Comparison of ENCODE assay signal across 1 cellular context in the genomic region with DNA sequence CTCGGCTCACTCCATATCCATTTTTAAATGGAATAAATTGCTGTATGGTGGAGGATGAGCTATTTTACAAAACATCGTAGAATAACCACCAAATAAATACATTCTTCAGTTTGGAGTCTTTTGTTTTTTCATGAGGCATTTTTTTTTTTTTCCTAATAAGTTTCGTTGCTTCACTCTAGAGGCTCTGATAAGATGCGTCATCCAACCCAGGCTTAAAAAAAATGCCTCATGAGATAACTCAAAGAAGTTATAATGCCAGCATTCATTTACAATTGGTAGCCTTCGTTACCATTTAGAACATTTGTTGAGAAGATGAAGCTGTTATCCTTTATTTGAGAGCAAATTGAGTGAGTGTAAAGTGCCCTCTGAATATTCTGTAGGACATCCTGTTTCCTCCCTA.
TF ChIP-seq lines count a peak whose summit lies in the region.

No MANE protein-coding gene starts in this region.

TF ChIP-seq in GM23338, 12 proteins besides CTCF, POLR2A, EP300 and RAD21:
- TF ChIP-seq ZNF462 (CRISPR knock-in tag; IDR thresholded peaks at IDR 0.05) (no peak), CREB1 (CRISPR knock-in tag; IDR thresholded peaks at IDR 0.05; ENCODE audit: low read depth) (no peak), POLR2AphosphoS5 (IDR thresholded peaks at IDR 0.05; ENCODE audit: low read depth) (no peak), EZH2phosphoT487 (IDR thresholded peaks at IDR 0.05; ENCODE audit: unreplicated experiment) (no peak), STAT1 (IDR thresholded peaks at IDR 0.05; ENCODE audit: unreplicated experiment) (no peak), REST (IDR thresholded peaks at IDR 0.05; ENCODE audit: unreplicated experiment) (no peak), EZH2 (IDR thresholded peaks at IDR 0.05; ENCODE audit: low read depth, unreplicated experiment) (no peak), ZNF331 (CRISPR knock-in tag; IDR thresholded peaks at IDR 0.05; ENCODE audit: low read depth) (no peak), ZNF114 (CRISPR knock-in tag; IDR thresholded peaks at IDR 0.05) (no peak), JUNB (IDR thresholded peaks at IDR 0.05; ENCODE audit: unreplicated experiment) (no peak), NANOG (IDR thresholded peaks at IDR 0.05; ENCODE audit: borderline replicate concordance) (no peak)
- TF ChIP-seq, protein P1, sequence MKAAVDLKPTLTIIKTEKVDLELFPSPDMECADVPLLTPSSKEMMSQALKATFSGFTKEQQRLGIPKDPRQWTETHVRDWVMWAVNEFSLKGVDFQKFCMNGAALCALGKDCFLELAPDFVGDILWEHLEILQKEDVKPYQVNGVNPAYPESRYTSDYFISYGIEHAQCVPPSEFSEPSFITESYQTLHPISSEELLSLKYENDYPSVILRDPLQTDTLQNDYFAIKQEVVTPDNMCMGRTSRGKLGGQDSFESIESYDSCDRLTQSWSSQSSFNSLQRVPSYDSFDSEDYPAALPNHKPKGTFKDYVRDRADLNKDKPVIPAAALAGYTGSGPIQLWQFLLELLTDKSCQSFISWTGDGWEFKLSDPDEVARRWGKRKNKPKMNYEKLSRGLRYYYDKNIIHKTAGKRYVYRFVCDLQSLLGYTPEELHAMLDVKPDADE (IDR thresholded peaks at IDR 0.05) = no peak
TF ChIP-seq in GM23338: peak in this region for 0.
